Comparison of ENCODE assay signal across 8 cellular contexts in the genomic region with DNA sequence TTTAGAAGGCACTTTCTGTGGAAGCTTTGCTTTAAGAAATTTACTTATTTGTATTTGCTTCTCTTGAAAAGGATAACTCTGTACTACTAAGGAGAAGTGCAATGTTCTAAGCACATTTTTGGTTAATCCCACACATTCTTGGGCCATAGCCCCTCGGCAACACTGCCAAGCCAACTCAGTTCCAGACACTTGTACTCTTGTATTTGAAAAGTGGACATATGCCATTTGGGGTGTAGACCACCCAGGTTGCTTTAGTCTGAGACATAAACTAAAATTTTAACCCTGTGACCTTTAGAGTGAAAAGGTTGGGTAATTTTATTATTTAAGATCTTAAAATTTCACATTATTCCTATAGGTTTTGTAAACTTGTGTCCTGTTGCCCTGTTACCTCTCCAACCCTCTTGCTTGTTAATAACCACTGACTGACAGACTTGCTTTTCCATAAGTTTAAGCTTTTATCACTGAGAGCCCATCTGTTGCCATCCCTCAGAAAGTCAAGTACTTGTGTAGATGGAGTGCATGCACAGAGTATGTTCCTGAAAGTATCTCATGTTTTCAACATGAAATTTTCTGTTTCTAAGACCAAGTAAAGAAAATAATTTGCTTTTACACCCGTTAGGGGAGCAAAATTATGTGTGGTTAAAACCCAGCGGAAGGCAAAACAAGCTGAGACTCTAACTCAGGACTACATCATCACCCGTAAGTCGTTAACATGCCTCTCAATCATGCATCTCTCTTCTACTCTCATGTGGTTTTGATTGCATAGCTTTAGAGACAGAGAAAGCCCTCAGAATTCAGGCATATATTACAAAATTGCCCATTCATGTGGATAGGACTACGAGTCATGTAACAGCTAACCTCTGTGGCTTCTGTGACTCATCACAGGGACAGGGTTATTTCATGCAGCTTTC.
DNase-seq lines count a peak whose midpoint lies in the region; ATAC-seq and TF ChIP-seq lines count a peak whose summit lies in the region.

No MANE protein-coding gene starts in this region.

- H3K27ac Mint-ChIP-seq in activated T-cell treated with anti-CD3 and anti-CD28 coated beads, Interleukin-2, amount 50 U/mL, for 72 hours, result peak overlapping the region; percentile 84

- H3K4me1 Mint-ChIP-seq in activated T-cell treated with anti-CD3 and anti-CD28 coated beads, Interleukin-2, amount 50 U/mL, for 72 hours (ENCODE audit: low read depth), result peaks cover 45% of the 10 kb centered on the region

- H3K36me3 Mint-ChIP-seq in activated T-cell treated with anti-CD3 and anti-CD28 coated beads, Interleukin-2, amount 50 U/mL, for 72 hours (ENCODE audit: insufficient read depth in 2 of 2), result peaks cover 7 to 10% of the 10 kb centered on the region in 2 donors

- H3K4me1 ChIP-seq in neutrophil (ENCODE audit: control insufficient read depth in 1 of 2, insufficient read depth in 1 of 2, low read depth in 1 of 2, low read length in 1 of 2), result peaks cover 11 to 30% of the 10 kb centered on the region in 2 experiments

- peak overlapping the region; percentile 63 to 87 for H3K4me3 Mint-ChIP-seq in activated T-cell treated with anti-CD3 and anti-CD28 coated beads, Interleukin-2, amount 50 U/mL, for 72 hours

- DNase-seq in ELR (ENCODE audit: low read depth) (peak; percentile 99), HL-60 (ENCODE audit: low read depth in 1 of 2, low spot score in 1 of 2) (peak; percentile 64 to 69), cerebellar nuclear complex (lab: John Stamatoyannopoulos, UW) (no peak), NCI-H446 treated with DMSO at 0.1 percent for 48 hours (lab: John Stamatoyannopoulos, UW) (no peak), NCI-H187 (lab: John Stamatoyannopoulos, UW) (no peak)
- DNase-seq in activated T-cell treated with anti-CD3 and anti-CD28 coated beads, Interleukin-2, amount 50 U/mL, for 72 hours, result peak; percentile 65 to 72

- no peak for TF ChIP-seq CTCF in HL-60 (IDR thresholded peaks at IDR 0.05; ENCODE audit: insufficient read depth, low read length)
- TF ChIP-seq CTCF in neutrophil (IDR thresholded peaks at IDR 0.05), result no peak

- peaks cover 8% of the 10 kb centered on the region for H3K36me3 ChIP-seq in neutrophil

- peaks cover 7% of the 10 kb centered on the region for H3K27me3 Mint-ChIP-seq in activated T-cell treated with anti-CD3 and anti-CD28 coated beads, Interleukin-2, amount 50 U/mL, for 72 hours (ENCODE audit: low read depth)

- no peaks in the 10 kb centered on the region for H3K27me3 ChIP-seq in HL-60 (ENCODE audit: insufficient read depth, poor library complexity, severe bottlenecking)
- no peaks in the 10 kb centered on the region for H3K27me3 ChIP-seq in neutrophil

- H3K9me3 ChIP-seq in neutrophil, result no peaks in the 10 kb centered on the region

- no peaks in the 10 kb centered on the region for H3K9me3 Mint-ChIP-seq in activated T-cell treated with anti-CD3 and anti-CD28 coated beads, Interleukin-2, amount 50 U/mL, for 72 hours

- H3K27ac ChIP-seq in HL-60 (replicated peaks), result no peak overlapping the region
- H3K27ac ChIP-seq in neutrophil, result peak overlapping the region; percentile 71

- H3K4me3 ChIP-seq in HL-60 (replicated peaks; ENCODE audit: insufficient read depth, low read length) (no peak overlapping the region), neutrophil (ENCODE audit: low read depth in 1 of 2, low read length in 1 of 2) (no peak overlapping the region)

- peak; percentile 66 for ATAC-seq in GM21447 (IDR thresholded peaks at IDR 0.05; ENCODE audit: unreplicated experiment)
- ATAC-seq in activated T-cell treated with anti-CD3 and anti-CD28 coated beads, Interleukin-2, amount 50 U/mL, for 72 hours (replicated peaks in 1 of 2), result peak; percentile 94

Comparison
In these comparisons a context has a peak if more than half of its experiments do, and no peak if none do; other contexts are left out.
1. DNase-seq: peak in ELR (single experiment), HL-60 (2 of 2) and activated T-cell treated with anti-CD3 and anti-CD28 coated beads, Interleukin-2, amount 50 U/mL, for 72 hours (2 of 2); none in cerebellar nuclear complex (0 of 2), NCI-H446 treated with DMSO at 0.1 percent for 48 hours (single experiment) and NCI-H187 (0 of 2).